Comparison of ENCODE assay signal across 27 cellular contexts in genomic region chr12:94659531-94659930, GRCh38.
"Had no signal": no experiment of that assay in that cellular context is flagged by ENCODE, and none has a peak within 500 bp of the region (broad histone marks: within the 10 kb centered on the region; RNA-seq: fewer than 3 reads in every experiment).

No MANE protein-coding gene starts in this region.

- H3K27me3 Mint-ChIP-seq: naive B cell; progenitor cell of endocrine pancreas; stimulated activated naive B cell treated with anti-CD40 and anti-IgM and Interleukin-4, amounts not matched to agents 10 μg/mL and 1 μg/mL and 100 μg/mL, for 72 hours; type B pancreatic cell had no signal

- H3K36me3 Mint-ChIP-seq: natural killer cell, type B pancreatic cell had no signal

- H3K4me3 Mint-ChIP-seq: naive B cell; natural killer cell; stimulated activated naive B cell treated with anti-CD40 and anti-IgM and Interleukin-4, amounts not matched to agents 10 μg/mL and 1 μg/mL and 100 μg/mL, for 72 hours; type B pancreatic cell had no signal

- H3K9me3 ChIP-seq: heart left ventricle, lower lobe of right lung, ovary, stomach, testis, tibial nerve, uterus had no signal

- H3K27ac Mint-ChIP-seq: naive B cell; natural killer cell; progenitor cell of endocrine pancreas; stimulated activated naive B cell treated with anti-CD40 and anti-IgM and Interleukin-4, amounts not matched to agents 10 μg/mL and 1 μg/mL and 100 μg/mL, for 72 hours; type B pancreatic cell had no signal

- H3K4me1 Mint-ChIP-seq: natural killer cell had no signal

- DNase-seq: heart left ventricle; islet precursor cell; kidney glomerular epithelial cell; left cardiac atrium; lower lobe of right lung; mammary epithelial cell; mesenchymal stem cell; naive B cell; natural killer cell; ovary; retina; right cardiac atrium; stimulated activated CD4-positive, alpha-beta T cell treated with anti-CD3 and anti-CD28 coated beads, Interleukin-12 subunit alpha, Interleukin-12 subunit beta, amount 100 ng/mL, for 4 hours; stimulated activated CD4-positive, alpha-beta T cell treated with anti-CD3 and anti-CD28 coated beads, Interleukin-15, amount 100 ng/mL, for 24 hours; stimulated activated CD4-positive, alpha-beta T cell treated with anti-CD3 and anti-CD28 coated beads, Interleukin-2, amount 100 ng/mL, for 24 hours; stimulated activated CD4-positive, alpha-beta T cell treated with anti-CD3 and anti-CD28 coated beads, Interleukin-4, amount 100 ng/mL, for 1 hour; stimulated activated naive B cell treated with anti-CD40 and anti-IgM and Interleukin-4, amounts not matched to agents 10 μg/mL and 1 μg/mL and 100 μg/mL, for 72 hours; stimulated activated naive CD8-positive, alpha-beta T cell treated with anti-CD3 and anti-CD28 coated beads, Interleukin-15, Interleukin-2, amounts not matched to agents 100 U/mL and 50 U/mL, for 24 hours; stomach; testis; uterus had no signal

- H3K27ac ChIP-seq: heart left ventricle, lower lobe of right lung, ovary, skin epidermis, stomach, testis, tibial nerve had no signal

- ATAC-seq: heart left ventricle; left cardiac atrium; left lobe of liver; lower lobe of right lung; natural killer cell; right cardiac atrium; sciatic nerve; stimulated activated naive B cell treated with anti-CD40 and anti-IgM and Interleukin-4, amounts not matched to agents 10 μg/mL and 1 μg/mL and 100 μg/mL, for 72 hours; stimulated activated naive CD8-positive, alpha-beta T cell treated with anti-CD3 and anti-CD28 coated beads, Interleukin-15, Interleukin-2, amounts not matched to agents 100 U/mL and 50 U/mL, for 24 hours had no signal

- H3K36me3 ChIP-seq: heart left ventricle, lower lobe of right lung, ovary, stomach, tibial nerve, uterus had no signal

- H3K4me1 ChIP-seq: testis, uterus had no signal

- H3K9me3 Mint-ChIP-seq: naive B cell; natural killer cell; stimulated activated naive B cell treated with anti-CD40 and anti-IgM and Interleukin-4, amounts not matched to agents 10 μg/mL and 1 μg/mL and 100 μg/mL, for 72 hours; type B pancreatic cell had no signal

- H3K27me3 ChIP-seq: heart left ventricle, ovary, stomach, testis, tibial nerve, uterus had no signal

- H3K4me3 ChIP-seq: heart left ventricle, lower lobe of right lung, ovary, skin epidermis, stomach, testis, tibial nerve, uterus had no signal
